ENCODE assay signal across 1 cellular context in the genomic region with DNA sequence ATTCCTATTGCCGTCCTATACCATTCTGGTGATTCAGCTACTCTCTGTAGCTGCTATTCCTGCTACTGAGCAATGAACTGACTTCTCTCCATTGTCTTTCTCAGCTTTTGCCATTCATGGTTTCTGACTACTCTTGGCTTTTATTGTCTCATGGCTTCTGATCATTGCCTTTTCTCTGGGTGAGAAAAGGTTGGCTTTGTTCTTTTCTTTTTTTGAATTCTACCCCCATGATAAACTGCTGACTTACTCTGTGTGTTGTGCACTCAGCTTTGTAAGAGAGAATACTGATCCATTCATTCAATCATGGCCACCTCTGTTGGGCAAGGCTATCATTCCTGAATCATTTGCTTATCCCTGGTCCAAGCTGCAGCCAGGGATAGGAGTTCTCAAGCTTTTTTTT.
TF ChIP-seq lines count a peak whose summit lies in the region.

No MANE protein-coding gene starts in this region.

TF ChIP-seq in GM23338, 12 proteins besides CTCF, POLR2A, EP300 and RAD21 (continued from another document):
- no peak for TF ChIP-seq POLR2AphosphoS5 (IDR thresholded peaks at IDR 0.05; ENCODE audit: low read depth)
- no peak for TF ChIP-seq CREB1 (CRISPR knock-in tag; IDR thresholded peaks at IDR 0.05; ENCODE audit: low read depth)
